ENCODE assay signal across 8 cellular contexts in genomic region chr1:24929091-24929875, GRCh38. TPM values are rescaled to one million over a fixed set of nuclear protein-coding genes. Genes with fewer than 3 reads are reported as not detected.
DNase-seq lines count a peak whose midpoint lies in the region; ATAC-seq, FAIRE-seq and TF ChIP-seq lines count a peak whose summit lies in the region.

No MANE protein-coding gene starts in this region.

- H3K36me3 Mint-ChIP-seq in activated CD4-positive, alpha-beta memory T cell treated with anti-CD3 and anti-CD28 coated beads, Interleukin-2, amount 10 ng/mL, durations not matched to agents 7 days and 5 days (ENCODE audit: low read depth) = peaks cover 71% of the 10 kb centered on the region

- peak; percentile 1 for ATAC-seq in GM19467 (IDR thresholded peaks at IDR 0.05; ENCODE audit: unreplicated experiment)

- H3K9me3 Mint-ChIP-seq in activated CD4-positive, alpha-beta memory T cell treated with anti-CD3 and anti-CD28 coated beads, Interleukin-2, amount 10 ng/mL, durations not matched to agents 7 days and 5 days = no peaks in the 10 kb centered on the region

- peaks cover 65% of the 10 kb centered on the region for H3K4me1 Mint-ChIP-seq in activated CD4-positive, alpha-beta memory T cell treated with anti-CD3 and anti-CD28 coated beads, Interleukin-2, amount 10 ng/mL, durations not matched to agents 7 days and 5 days

- FAIRE-seq in RCC 7860 (lab: Jason Lieb, UNC) = no peak

- H4K20me1 ChIP-seq in fibroblast of lung (ENCODE audit: control insufficient read depth, extremely low read depth, insufficient read depth, low read length) = no peaks in the 10 kb centered on the region

- H3K4me1 ChIP-seq in fibroblast of lung (ENCODE audit: control insufficient read depth, extremely low read depth, insufficient read depth, low read length) (peaks cover 2% of the 10 kb centered on the region), skeletal muscle tissue (ENCODE audit: control insufficient read depth in 3 of 3, insufficient read depth in 3 of 3, low read length in 3 of 3) (peaks cover 9 to 18% (median 10%) of the 10 kb centered on the region in 3 donors)

- peak overlapping the region; percentile 81 for H3K4me3 Mint-ChIP-seq in activated CD4-positive, alpha-beta memory T cell treated with anti-CD3 and anti-CD28 coated beads, Interleukin-2, amount 10 ng/mL, durations not matched to agents 7 days and 5 days

- H3K4me3 ChIP-seq in fibroblast of lung (replicated peaks in 1 of 4; ENCODE audit: control extremely low read depth in 1 of 4, insufficient read depth in 1 of 4, low read depth in 3 of 4, low read length in 4 of 4) = peak overlapping the region in 3 of 4 experiments; percentile 17 to 56 (median 35)
- peak overlapping the region in 2 of 3 donors; percentile 22 to 36 for H3K4me3 ChIP-seq in skeletal muscle tissue (ENCODE audit: low read length in 3 of 3)

- DNase-seq in CD1c-positive myeloid dendritic cell (ENCODE audit: extremely low spot score) = peak; percentile 81
- DNase-seq in activated CD4-positive, alpha-beta memory T cell treated with anti-CD3 and anti-CD28 coated beads, Interleukin-2, amount 10 ng/mL, durations not matched to agents 7 days and 5 days = peak; percentile 62
- DNase-seq in fibroblast of lung (ENCODE audit: low read depth in 2 of 2) = no peak
- no peak for DNase-seq in NCI-H345 (lab: John Stamatoyannopoulos, UW)
- DNase-seq in RCC 7860 (ENCODE audit: low spot score) = no peak

- no peak overlapping the region for H3K4me2 ChIP-seq in fibroblast of lung (ENCODE audit: extremely low read depth, insufficient read depth, low read length)

- no peaks in the 10 kb centered on the region for H3K79me2 ChIP-seq in fibroblast of lung (ENCODE audit: control insufficient read depth, insufficient read depth, low read length)

- no peaks in the 10 kb centered on the region for H3K9me3 ChIP-seq in KOPT-K1 (ENCODE audit: insufficient read depth, low read length, poor library complexity, severe bottlenecking)
- H3K9me3 ChIP-seq in fibroblast of lung (ENCODE audit: control insufficient read depth, insufficient read depth, low read depth, low read length) = no peaks in the 10 kb centered on the region
- no peaks in the 10 kb centered on the region for H3K9me3 ChIP-seq in skeletal muscle tissue (ENCODE audit: control insufficient read depth in 3 of 3, low read length in 3 of 3)

- H3K9ac ChIP-seq in fibroblast of lung (ENCODE audit: insufficient read depth, low read length) (peak overlapping the region; percentile 28), skeletal muscle tissue (ENCODE audit: low read depth in 1 of 3, low read length in 3 of 3) (peak overlapping the region in 1 of 3 donors; percentile 25)

- H3K36me3 ChIP-seq in KOPT-K1 (ENCODE audit: insufficient read depth, low read length) = peaks cover 43% of the 10 kb centered on the region
- no peaks in the 10 kb centered on the region for H3K36me3 ChIP-seq in fibroblast of lung (ENCODE audit: control insufficient read depth, insufficient read depth, low read length)
- no peaks in the 10 kb centered on the region for H3K36me3 ChIP-seq in skeletal muscle tissue (ENCODE audit: control insufficient read depth in 3 of 3, insufficient read depth in 3 of 3, low read length in 3 of 3)

- H3K27ac Mint-ChIP-seq in activated CD4-positive, alpha-beta memory T cell treated with anti-CD3 and anti-CD28 coated beads, Interleukin-2, amount 10 ng/mL, durations not matched to agents 7 days and 5 days = peak overlapping the region; percentile 80

- H3K27me3 ChIP-seq in fibroblast of lung (ENCODE audit: control insufficient read depth, insufficient read depth, low read length) (peaks cover 58% of the 10 kb centered on the region), skeletal muscle tissue (ENCODE audit: control insufficient read depth in 3 of 3, insufficient read depth in 3 of 3, low read length in 3 of 3) (peaks cover 81 to 96% (median 86%) of the 10 kb centered on the region in 3 donors)

- no peak overlapping the region for H2AFZ ChIP-seq in fibroblast of lung (ENCODE audit: low read length)

- TF ChIP-seq CTCF in fibroblast of lung (conservative IDR thresholded peaks at IDR 0.05 in 1 of 2, IDR thresholded peaks at IDR 0.05 in 1 of 2; ENCODE audit: low read depth in 1 of 2, low read length in 2 of 2) = no peak

- peak overlapping the region; percentile 27 for H3K27ac ChIP-seq in KOPT-K1 (ENCODE audit: low read depth, low read length, poor library complexity, severe bottlenecking)
- H3K27ac ChIP-seq in fibroblast of lung (ENCODE audit: insufficient read depth, low read length) = no peak overlapping the region
- no peak overlapping the region for H3K27ac ChIP-seq in skeletal muscle tissue (ENCODE audit: low read depth, low read length)

- H3K27me3 Mint-ChIP-seq in activated CD4-positive, alpha-beta memory T cell treated with anti-CD3 and anti-CD28 coated beads, Interleukin-2, amount 10 ng/mL, durations not matched to agents 7 days and 5 days = no peaks in the 10 kb centered on the region

- CTCF ChIA-PET in activated CD4-positive, alpha-beta memory T cell treated with anti-CD3 and anti-CD28 coated beads, Interleukin-2, amount 10 ng/mL, durations not matched to agents 7 days and 5 days (lab: Charles Lee) = interaction anchor here (0.9 to 8.4 kb wide), 7 partner anchors 23 to 170 kb away, joined by 3 to 55 read pairs (median 3); no protein-coding TSS in a partner anchor

- POLR2A ChIA-PET in activated CD4-positive, alpha-beta memory T cell treated with anti-CD3 and anti-CD28 coated beads, Interleukin-2, amount 10 ng/mL, durations not matched to agents 7 days and 5 days (lab: Charles Lee) = interaction anchor here (1.1 to 11.0 kb wide), 15 partner anchors 9 to 318 kb away, joined by 3 to 128 read pairs (median 21); partner anchors contain the start of genes RSRP1 and SYF2

RNA-seq across cellular contexts. Expression of gene RUNX3, which starts 0.8 kb away (rescaled TPM):
- total RNA-seq in activated CD4-positive, alpha-beta memory T cell treated with anti-CD3 and anti-CD28 coated beads, Interleukin-2, amount 10 ng/mL, durations not matched to agents 7 days and 5 days = 100 to 1,000 TPM; 177 to 183 TPM
- total RNA-seq in fibroblast of lung (0.26 and 0.66 TPM in 2 replicates), skeletal muscle tissue (under 0.01 TPM)
- polyA plus RNA-seq in fibroblast of lung = 0.48 and 1.8 TPM in 2 replicates
- 1.9 and 4.9 TPM in 2 replicates for polyA plus RNA-seq in fibroblast of lung (2012)
- 0.51 and 8.1 TPM in 2 replicates for polyA minus RNA-seq in fibroblast of lung (ENCODE audit: low replicate concordance)

Comparison
In these comparisons a context has a peak if more than half of its experiments do, and no peak if none do; other contexts are left out.
1. DNase-seq: peak in CD1c-positive myeloid dendritic cell (single experiment) and activated CD4-positive, alpha-beta memory T cell treated with anti-CD3 and anti-CD28 coated beads, Interleukin-2, amount 10 ng/mL, durations not matched to agents 7 days and 5 days (single experiment); none in fibroblast of lung (0 of 2), NCI-H345 (single experiment) and RCC 7860 (single experiment).
2. RNA of gene RUNX3, which starts 0.8 kb away (total RNA-seq): 177 to 183 TPM in activated CD4-positive, alpha-beta memory T cell treated with anti-CD3 and anti-CD28 coated beads, Interleukin-2, amount 10 ng/mL, durations not matched to agents 7 days and 5 days; 0.26 to 0.66 TPM in fibroblast of lung and under 0.01 TPM in skeletal muscle tissue (single experiment); every median in the first group is over 100 times any median in the second.